In the genomic region with DNA sequence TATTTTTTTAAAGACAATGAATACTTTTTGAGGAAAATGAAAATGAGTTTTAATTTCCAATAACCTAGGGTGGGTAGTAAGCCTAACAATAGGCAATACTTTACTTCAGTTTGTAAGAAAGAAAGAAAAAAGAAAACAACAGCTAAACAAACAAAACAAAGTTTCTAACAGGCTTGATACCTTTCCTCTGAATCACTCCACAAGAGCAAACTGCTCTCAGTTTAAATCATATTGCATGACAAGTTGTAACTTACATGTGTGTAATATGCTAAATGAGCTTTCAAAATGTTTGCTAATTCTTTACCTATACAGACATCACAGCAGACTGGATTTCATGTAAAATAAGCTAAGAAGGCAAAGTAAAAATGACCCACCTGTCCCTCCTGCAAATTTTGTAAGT, we compare ENCODE assay signal across 1 cellular context.
TF ChIP-seq lines count a peak whose summit lies in the region.

No MANE protein-coding gene starts in this region.

TF ChIP-seq in GM23338, 12 proteins besides CTCF, POLR2A, EP300 and RAD21 (continued from another document):
- TF ChIP-seq ZNF462 (CRISPR knock-in tag; IDR thresholded peaks at IDR 0.05): no peak
- TF ChIP-seq, protein P1, sequence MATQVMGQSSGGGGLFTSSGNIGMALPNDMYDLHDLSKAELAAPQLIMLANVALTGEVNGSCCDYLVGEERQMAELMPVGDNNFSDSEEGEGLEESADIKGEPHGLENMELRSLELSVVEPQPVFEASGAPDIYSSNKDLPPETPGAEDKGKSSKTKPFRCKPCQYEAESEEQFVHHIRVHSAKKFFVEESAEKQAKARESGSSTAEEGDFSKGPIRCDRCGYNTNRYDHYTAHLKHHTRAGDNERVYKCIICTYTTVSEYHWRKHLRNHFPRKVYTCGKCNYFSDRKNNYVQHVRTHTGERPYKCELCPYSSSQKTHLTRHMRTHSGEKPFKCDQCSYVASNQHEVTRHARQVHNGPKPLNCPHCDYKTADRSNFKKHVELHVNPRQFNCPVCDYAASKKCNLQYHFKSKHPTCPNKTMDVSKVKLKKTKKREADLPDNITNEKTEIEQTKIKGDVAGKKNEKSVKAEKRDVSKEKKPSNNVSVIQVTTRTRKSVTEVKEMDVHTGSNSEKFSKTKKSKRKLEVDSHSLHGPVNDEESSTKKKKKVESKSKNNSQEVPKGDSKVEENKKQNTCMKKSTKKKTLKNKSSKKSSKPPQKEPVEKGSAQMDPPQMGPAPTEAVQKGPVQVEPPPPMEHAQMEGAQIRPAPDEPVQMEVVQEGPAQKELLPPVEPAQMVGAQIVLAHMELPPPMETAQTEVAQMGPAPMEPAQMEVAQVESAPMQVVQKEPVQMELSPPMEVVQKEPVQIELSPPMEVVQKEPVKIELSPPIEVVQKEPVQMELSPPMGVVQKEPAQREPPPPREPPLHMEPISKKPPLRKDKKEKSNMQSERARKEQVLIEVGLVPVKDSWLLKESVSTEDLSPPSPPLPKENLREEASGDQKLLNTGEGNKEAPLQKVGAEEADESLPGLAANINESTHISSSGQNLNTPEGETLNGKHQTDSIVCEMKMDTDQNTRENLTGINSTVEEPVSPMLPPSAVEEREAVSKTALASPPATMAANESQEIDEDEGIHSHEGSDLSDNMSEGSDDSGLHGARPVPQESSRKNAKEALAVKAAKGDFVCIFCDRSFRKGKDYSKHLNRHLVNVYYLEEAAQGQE (IDR thresholded peaks at IDR 0.05; ENCODE audit: unreplicated experiment): no peak
